ENCODE assay signal across 21 cellular contexts in the genomic region with DNA sequence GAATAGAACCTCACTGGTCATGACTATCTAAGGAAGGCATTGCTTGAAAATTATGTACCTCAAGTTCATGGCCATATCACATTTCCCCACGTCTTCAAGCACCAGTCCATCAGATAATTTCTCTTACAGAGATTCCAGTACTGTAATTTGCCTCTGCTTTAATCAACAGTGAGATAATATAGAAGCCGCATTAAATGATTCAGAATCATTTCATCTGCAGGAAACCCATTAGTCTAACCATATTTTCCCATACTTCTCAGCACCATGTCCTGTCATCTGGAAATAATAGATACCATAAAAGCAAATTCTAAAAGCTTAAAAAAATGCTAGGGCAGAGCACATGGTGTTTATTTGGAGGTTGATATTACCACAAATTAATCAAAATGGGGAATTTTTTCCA.
DNase-seq lines count a peak whose midpoint lies in the region; ATAC-seq and TF ChIP-seq lines count a peak whose summit lies in the region.
"Had no signal": no experiment of that assay in that cellular context is flagged by ENCODE, and none has a peak within 500 bp of the region (broad histone marks: within the 10 kb centered on the region; RNA-seq: fewer than 3 reads in every experiment).

No MANE protein-coding gene starts in this region.

- no peak overlapping the region for H3K27ac ChIP-seq in A673 (ENCODE audit: low read depth, low read length, poor library complexity, severe bottlenecking)
- no peak overlapping the region for H3K27ac ChIP-seq in dorsolateral prefrontal cortex
- H3K27ac ChIP-seq: 22Rv1; BLaER1 treated with 17β-estradiol and CSF1 and Interleukin-3, amounts not matched to agents 10 nM and 100 nM; GM23248 had no signal

- TF ChIP-seq CTCF in A673 (conservative IDR thresholded peaks at IDR 0.05; ENCODE audit: low read depth, low read length) (no peak), dorsolateral prefrontal cortex (IDR thresholded peaks at IDR 0.05 in 54 of 56, conservative IDR thresholded peaks at IDR 0.05 in 2 of 56; ENCODE audit: low read depth in 1 of 56, partially characterized antibody in 56 of 56) (no peak)

- H3K4me3 ChIP-seq in A673 (ENCODE audit: low read depth, low read length, poor library complexity, severe bottlenecking) (no peak overlapping the region), dorsolateral prefrontal cortex (no peak overlapping the region)
- H3K4me3 ChIP-seq: BLaER1 treated with 17β-estradiol and CSF1 and Interleukin-3, amounts not matched to agents 10 nM and 100 nM; GM23248 had no signal

- H3K36me3 ChIP-seq in A673 (ENCODE audit: insufficient read depth, low read length, poor library complexity, severe bottlenecking): no peaks in the 10 kb centered on the region
- H3K36me3 ChIP-seq: BE2C; BLaER1 treated with 17β-estradiol and CSF1 and Interleukin-3, amounts not matched to agents 10 nM and 100 nM had no signal

- H3K27me3 Mint-ChIP-seq in stimulated activated naive CD8-positive, alpha-beta T cell treated with anti-CD3 and anti-CD28 coated beads, Interleukin-15, amount 100 ng/mL, for 72 hours: no peaks in the 10 kb centered on the region
- H3K27me3 Mint-ChIP-seq: CD4-positive, alpha-beta T cell; CD8-positive, alpha-beta memory T cell had no signal

- intact Hi-C loops in A673 (cut with micrococcal nuclease; ENCODE audit: unreplicated experiment): no loop called here
- intact Hi-C loops in dorsolateral prefrontal cortex (cut with DNase I): no loop called here

- CTCF ChIA-PET in A673 (lab: Charles Lee): no interaction called here

- no peak for ATAC-seq in SK-N-SH treated with all-trans-retinoic acid at 6 μM for 48 hours
- no peak for ATAC-seq in stimulated activated naive CD8-positive, alpha-beta T cell treated with anti-CD3 and anti-CD28 coated beads, Interleukin-15, amount 100 ng/mL, for 72 hours

- DNase-seq in A673 (ENCODE audit: low spot score) (peak; percentile 24), RPMI7951 (ENCODE audit: low read depth) (peak; percentile 39), dorsolateral prefrontal cortex (no peak)
- no peak for DNase-seq in activated CD4-positive, alpha-beta T cell treated with anti-CD3 and anti-CD28 coated beads, Interleukin-2, amount 50 U/mL, for 4 hours
- DNase-seq in stimulated activated naive CD8-positive, alpha-beta T cell treated with anti-CD3 and anti-CD28 coated beads, Interleukin-15, amount 100 ng/mL, for 72 hours: no peak
- DNase-seq: ACHN; AML-193; BE2C; Calu3; CD4-positive, alpha-beta T cell; CD8-positive, alpha-beta memory T cell; COR-L47; DMS53; DMS79 treated with DMSO at 0.1 percent for 48 hours; GM23248; H7; HCEC 1CT had no signal

- no peaks in the 10 kb centered on the region for H3K27me3 ChIP-seq in A673 (replicated peaks; ENCODE audit: insufficient read depth, low read depth, low read length, poor library complexity)
- peaks cover 0 to 4% (median 0%) of the 10 kb centered on the region in 45 donors for H3K27me3 ChIP-seq in dorsolateral prefrontal cortex
- H3K27me3 ChIP-seq: BE2C; BLaER1 treated with 17β-estradiol and CSF1 and Interleukin-3, amounts not matched to agents 10 nM and 100 nM had no signal

- no peak overlapping the region for H3K4me3 Mint-ChIP-seq in stimulated activated naive CD8-positive, alpha-beta T cell treated with anti-CD3 and anti-CD28 coated beads, Interleukin-15, amount 100 ng/mL, for 72 hours
- H3K4me3 Mint-ChIP-seq: CD14-positive monocyte; CD4-positive, alpha-beta T cell; CD8-positive, alpha-beta memory T cell had no signal

- peaks cover 8 to 14% of the 10 kb centered on the region in 2 donors for H3K9me3 Mint-ChIP-seq in stimulated activated naive CD8-positive, alpha-beta T cell treated with anti-CD3 and anti-CD28 coated beads, Interleukin-15, amount 100 ng/mL, for 72 hours

- no peak overlapping the region for H3K27ac Mint-ChIP-seq in stimulated activated naive CD8-positive, alpha-beta T cell treated with anti-CD3 and anti-CD28 coated beads, Interleukin-15, amount 100 ng/mL, for 72 hours
- H3K27ac Mint-ChIP-seq: CD14-positive monocyte; CD4-positive, alpha-beta T cell; CD8-positive, alpha-beta memory T cell had no signal

- H3K4me1 Mint-ChIP-seq in stimulated activated naive CD8-positive, alpha-beta T cell treated with anti-CD3 and anti-CD28 coated beads, Interleukin-15, amount 100 ng/mL, for 72 hours: no peaks in the 10 kb centered on the region
- H3K4me1 Mint-ChIP-seq: CD14-positive monocyte; CD8-positive, alpha-beta memory T cell had no signal

- no peaks in the 10 kb centered on the region for H3K9me3 ChIP-seq in A673 (ENCODE audit: low read depth, low read length, poor library complexity, severe bottlenecking)
- H3K9me3 ChIP-seq: BE2C; BLaER1 treated with 17β-estradiol and CSF1 and Interleukin-3, amounts not matched to agents 10 nM and 100 nM had no signal

- BruUV-seq in A673 (replicated peaks; lab: Mats Ljungman, UMichigan): no TSS peak

- peaks cover 10% of the 10 kb centered on the region for H3K4me1 ChIP-seq in A673 (ENCODE audit: insufficient read depth, low read length, poor library complexity, severe bottlenecking)
- H3K4me1 ChIP-seq: BE2C had no signal

- POLR2A ChIA-PET in A673 (lab: Charles Lee; ENCODE audit: low non-redundant PET): no interaction called here

TF ChIP-seq in SK-N-SH treated with all-trans-retinoic acid at 6 μM for 48 hours, 23 proteins besides CTCF, POLR2A, EP300 and RAD21:
- TF ChIP-seq, protein P1, sequence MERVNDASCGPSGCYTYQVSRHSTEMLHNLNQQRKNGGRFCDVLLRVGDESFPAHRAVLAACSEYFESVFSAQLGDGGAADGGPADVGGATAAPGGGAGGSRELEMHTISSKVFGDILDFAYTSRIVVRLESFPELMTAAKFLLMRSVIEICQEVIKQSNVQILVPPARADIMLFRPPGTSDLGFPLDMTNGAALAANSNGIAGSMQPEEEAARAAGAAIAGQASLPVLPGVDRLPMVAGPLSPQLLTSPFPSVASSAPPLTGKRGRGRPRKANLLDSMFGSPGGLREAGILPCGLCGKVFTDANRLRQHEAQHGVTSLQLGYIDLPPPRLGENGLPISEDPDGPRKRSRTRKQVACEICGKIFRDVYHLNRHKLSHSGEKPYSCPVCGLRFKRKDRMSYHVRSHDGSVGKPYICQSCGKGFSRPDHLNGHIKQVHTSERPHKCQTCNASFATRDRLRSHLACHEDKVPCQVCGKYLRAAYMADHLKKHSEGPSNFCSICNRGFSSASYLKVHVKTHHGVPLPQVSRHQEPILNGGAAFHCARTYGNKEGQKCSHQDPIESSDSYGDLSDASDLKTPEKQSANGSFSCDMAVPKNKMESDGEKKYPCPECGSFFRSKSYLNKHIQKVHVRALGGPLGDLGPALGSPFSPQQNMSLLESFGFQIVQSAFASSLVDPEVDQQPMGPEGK (CRISPR knock-in tag; IDR thresholded peaks at IDR 0.05; ENCODE audit: borderline replicate concordance): no peak
- TF ChIP-seq TOX (CRISPR knock-in tag; IDR thresholded peaks at IDR 0.05; ENCODE audit: borderline replicate concordance) (no peak), ZNF8 (CRISPR knock-in tag; IDR thresholded peaks at IDR 0.05) (0 out of 2 replicates have a peak, but pooled peaks have one; percentile 33), ZC3H10 (CRISPR knock-in tag; IDR thresholded peaks at IDR 0.05) (no peak), ESRRG (CRISPR knock-in tag; IDR thresholded peaks at IDR 0.05) (no peak), ZNF70 (CRISPR knock-in tag; IDR thresholded peaks at IDR 0.05) (0 out of 2 replicates have a peak, but pooled peaks have one; percentile 15), CSDC2 (CRISPR knock-in tag; IDR thresholded peaks at IDR 0.05) (no peak), GLIS3 (CRISPR knock-in tag; IDR thresholded peaks at IDR 0.05) (no peak), TCF4 (CRISPR knock-in tag; IDR thresholded peaks at IDR 0.05; ENCODE audit: borderline replicate concordance) (peak; percentile 94)
- TF ChIP-seq, protein P2, sequence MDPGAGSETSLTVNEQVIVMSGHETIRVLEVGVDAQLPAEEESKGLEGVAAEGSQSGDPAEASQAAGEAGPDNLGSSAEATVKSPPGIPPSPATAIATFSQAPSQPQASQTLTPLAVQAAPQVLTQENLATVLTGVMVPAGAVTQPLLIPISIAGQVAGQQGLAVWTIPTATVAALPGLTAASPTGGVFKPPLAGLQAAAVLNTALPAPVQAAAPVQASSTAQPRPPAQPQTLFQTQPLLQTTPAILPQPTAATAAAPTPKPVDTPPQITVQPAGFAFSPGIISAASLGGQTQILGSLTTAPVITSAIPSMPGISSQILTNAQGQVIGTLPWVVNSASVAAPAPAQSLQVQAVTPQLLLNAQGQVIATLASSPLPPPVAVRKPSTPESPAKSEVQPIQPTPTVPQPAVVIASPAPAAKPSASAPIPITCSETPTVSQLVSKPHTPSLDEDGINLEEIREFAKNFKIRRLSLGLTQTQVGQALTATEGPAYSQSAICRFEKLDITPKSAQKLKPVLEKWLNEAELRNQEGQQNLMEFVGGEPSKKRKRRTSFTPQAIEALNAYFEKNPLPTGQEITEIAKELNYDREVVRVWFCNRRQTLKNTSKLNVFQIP (CRISPR knock-in tag; IDR thresholded peaks at IDR 0.05; ENCODE audit: borderline replicate concordance, low read depth): no peak
- TF ChIP-seq, protein P3, sequence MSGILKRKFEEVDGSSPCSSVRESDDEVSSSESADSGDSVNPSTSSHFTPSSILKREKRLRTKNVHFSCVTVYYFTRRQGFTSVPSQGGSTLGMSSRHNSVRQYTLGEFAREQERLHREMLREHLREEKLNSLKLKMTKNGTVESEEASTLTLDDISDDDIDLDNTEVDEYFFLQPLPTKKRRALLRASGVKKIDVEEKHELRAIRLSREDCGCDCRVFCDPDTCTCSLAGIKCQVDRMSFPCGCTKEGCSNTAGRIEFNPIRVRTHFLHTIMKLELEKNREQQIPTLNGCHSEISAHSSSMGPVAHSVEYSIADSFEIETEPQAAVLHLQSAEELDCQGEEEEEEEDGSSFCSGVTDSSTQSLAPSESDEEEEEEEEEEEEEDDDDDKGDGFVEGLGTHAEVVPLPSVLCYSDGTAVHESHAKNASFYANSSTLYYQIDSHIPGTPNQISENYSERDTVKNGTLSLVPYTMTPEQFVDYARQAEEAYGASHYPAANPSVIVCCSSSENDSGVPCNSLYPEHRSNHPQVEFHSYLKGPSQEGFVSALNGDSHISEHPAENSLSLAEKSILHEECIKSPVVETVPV (CRISPR knock-in tag; IDR thresholded peaks at IDR 0.05): no peak

Comparison
In these comparisons a context has a peak if more than half of its experiments do, and no peak if none do; other contexts are left out.
1. DNase-seq: peak in A673 (single experiment) and RPMI7951 (single experiment); none in activated CD4-positive, alpha-beta T cell treated with anti-CD3 and anti-CD28 coated beads, Interleukin-2, amount 50 U/mL, for 4 hours (0 of 2), stimulated activated naive CD8-positive, alpha-beta T cell treated with anti-CD3 and anti-CD28 coated beads, Interleukin-15, amount 100 ng/mL, for 72 hours (0 of 2) and dorsolateral prefrontal cortex (0 of 10).